ENCODE assay signal across 9 cellular contexts in the genomic region with DNA sequence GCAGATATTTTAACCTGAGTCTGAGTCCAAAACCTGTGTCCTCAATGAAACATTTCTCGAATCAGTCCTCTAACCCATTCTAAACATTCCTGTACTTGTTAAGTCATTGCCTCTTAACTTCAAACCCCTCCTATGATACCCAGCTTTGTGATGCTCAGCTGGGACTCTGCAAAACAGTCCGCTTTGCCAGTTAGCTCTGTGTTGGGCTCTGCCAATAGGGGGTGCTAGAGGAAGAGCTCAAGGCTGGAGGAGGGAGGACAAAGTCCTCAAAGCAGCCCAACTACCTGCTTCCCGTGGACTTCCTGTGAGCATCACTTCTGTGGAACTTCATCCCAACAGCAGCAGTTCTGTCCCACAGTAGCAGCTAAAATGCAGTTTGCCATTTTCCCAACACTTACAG. TPM values are rescaled to one million over a fixed set of nuclear protein-coding genes. Genes with fewer than 3 reads are reported as not detected.
A peak's percentile ranks its signal among the peaks of the same experiment; 100 is the strongest.
DNase-seq lines count a peak whose midpoint lies in the region; ATAC-seq, FAIRE-seq and TF ChIP-seq lines count a peak whose summit lies in the region.
"Had no signal": no experiment of that assay in that cellular context is flagged by ENCODE, and none has a peak within 500 bp of the region (broad histone marks: within the 10 kb centered on the region; RNA-seq: fewer than 3 reads in every experiment).

No MANE protein-coding gene starts in this region.

- no peaks in the 10 kb centered on the region for H3K79me2 ChIP-seq in PC-9 (ENCODE audit: low read depth)

- peak; percentile 48; the same call in 1 of the 2 replicates for TF ChIP-seq CTCF in PC-9 (conservative IDR thresholded peaks at IDR 0.05)

- H3K4me2 ChIP-seq in PC-9 = no peak overlapping the region; the same call in 1 of the 2 replicates

- BruUV-seq in PC-9 (replicated peaks; lab: Mats Ljungman, UMichigan) = no TSS peak

- H3K9me3 ChIP-seq in PC-9 (ENCODE audit: insufficient read depth, low read depth) = peaks cover 11% of the 10 kb centered on the region; the same call in 1 of the 2 replicates

- peak overlapping the region; percentile 84 for H3K27ac ChIP-seq in PC-9

- intact Hi-C loops in PC-9 (cut with micrococcal nuclease; ENCODE audit: unreplicated experiment) = loop anchor here (5.0 to 10.0 kb wide), 3 partner anchors 38 to 335 kb away; partner anchors contain the start of genes LAMB3 and SERTAD4

- peaks cover 44% of the 10 kb centered on the region for H3K4me1 ChIP-seq in PC-9 (replicated peaks; ENCODE audit: insufficient read depth)

- H3F3A ChIP-seq in PC-9 (ENCODE audit: insufficient read depth, low read depth) = peaks cover 31% of the 10 kb centered on the region

- no peak for TF ChIP-seq POLR2A in H54 (IDR thresholded peaks at IDR 0.05; ENCODE audit: low read depth, low read length)

- H3K36me3 ChIP-seq in PC-9 (ENCODE audit: low read depth) = no peaks in the 10 kb centered on the region

- ATAC-seq in GM19351 (IDR thresholded peaks at IDR 0.05; ENCODE audit: unreplicated experiment) (peak; percentile 77), HG03108 (IDR thresholded peaks at IDR 0.05; ENCODE audit: unreplicated experiment) (no peak)
- ATAC-seq: left lobe of liver had no signal

- FAIRE-seq in H54 (lab: Jason Lieb, UNC) = no peak

- POLR2A ChIA-PET in PC-9 (lab: Charles Lee; ENCODE audit: unreplicated experiment) = interaction anchor here (0.6 kb wide), 1 partner anchor 84 kb away, joined by 3 read pairs; no protein-coding TSS in a partner anchor

- DNase-seq in NCI-H1436 (lab: John Stamatoyannopoulos, UW) (peak; percentile 19), NCI-H1436 treated with DMSO at 0.1 percent for 48 hours (lab: John Stamatoyannopoulos, UW) (no peak), PC-9 (no peak), iPS-NIHi7 (ENCODE audit: extremely low spot score) (peak; percentile 82), H54 (ENCODE audit: insufficient read length, low spot score) (no peak)
- DNase-seq in NK-92 treated with Interleukin-12 subunit alpha and Interleukin-12 subunit beta, amount 100 ng/mL, for 24 hours (lab: John Stamatoyannopoulos, UW) = no peak

- H3K27me3 ChIP-seq in PC-9 (ENCODE audit: insufficient read depth, low read depth) = no peaks in the 10 kb centered on the region

- H3K9me2 ChIP-seq in PC-9 (ENCODE audit: insufficient read depth) = no peaks in the 10 kb centered on the region

- H2AFZ ChIP-seq in PC-9 = no peak overlapping the region

- H3K4me3 ChIP-seq in PC-9 = no peak overlapping the region

- CTCF ChIA-PET in PC-9 (lab: Charles Lee) = no interaction called here

- H4K20me1 ChIP-seq in PC-9 (ENCODE audit: insufficient read depth) = no peaks in the 10 kb centered on the region

RNA-seq across cellular contexts. Expression of gene SYT14, which starts 38.1 kb away (rescaled TPM):
- 0.80 and 1.4 TPM in 2 replicates for total RNA-seq in PC-9 (2021)

Comparison
In these comparisons a context has a peak if more than half of its experiments do, and no peak if none do; other contexts are left out.
1. DNase-seq: peak in NCI-H1436 (single experiment) and iPS-NIHi7 (single experiment); none in NCI-H1436 treated with DMSO at 0.1 percent for 48 hours (single experiment), PC-9 (0 of 2), NK-92 treated with Interleukin-12 subunit alpha and Interleukin-12 subunit beta, amount 100 ng/mL, for 24 hours (single experiment) and H54 (single experiment).